Comparison of ENCODE assay signal across 17 cellular contexts in the genomic region with DNA sequence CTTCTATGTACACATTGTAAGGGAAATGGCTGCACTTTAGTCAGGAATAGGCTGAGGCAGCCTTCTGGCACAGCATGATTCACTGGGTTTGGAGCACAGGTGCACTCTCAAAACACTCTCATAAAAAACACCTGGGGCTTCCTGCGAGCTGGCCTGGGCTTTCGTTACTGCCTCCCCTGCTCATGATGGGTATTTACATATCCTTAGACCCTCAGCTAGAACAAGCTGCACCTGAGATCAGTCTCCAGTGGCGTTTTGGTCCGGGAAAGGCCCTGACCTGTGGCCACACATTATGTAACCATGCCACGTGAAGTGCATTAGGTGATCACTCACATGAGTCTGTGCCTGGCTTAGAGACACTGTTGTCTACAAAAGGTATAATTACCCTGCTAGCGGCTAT.
DNase-seq lines count a peak whose midpoint lies in the region; ATAC-seq and TF ChIP-seq lines count a peak whose summit lies in the region.
"Had no signal": no experiment of that assay in that cellular context is flagged by ENCODE, and none has a peak within 500 bp of the region (broad histone marks: within the 10 kb centered on the region; RNA-seq: fewer than 3 reads in every experiment).

No MANE protein-coding gene starts in this region.

- WGBS in right cardiac atrium = 92% methylated on average over 6 of the region's 6 CpGs

- H3K27me3 ChIP-seq in ascending aorta (no peaks in the 10 kb centered on the region), right cardiac atrium (ENCODE audit: control insufficient read depth, insufficient read depth) (no peaks in the 10 kb centered on the region)
- H3K27me3 ChIP-seq: sigmoid colon, suprapubic skin had no signal

- peak; percentile 40 for ATAC-seq in HG02571 (IDR thresholded peaks at IDR 0.05; ENCODE audit: unreplicated experiment)
- ATAC-seq in right cardiac atrium = no peak
- ATAC-seq: Right ventricle myocardium inferior, T-cell had no signal

- TF ChIP-seq CTCF in ascending aorta (IDR thresholded peaks at IDR 0.05) = no peak

- intact Hi-C loops in ascending aorta (cut with DNase I) (no loop called here), right cardiac atrium (cut with DNase I) (loop anchor here in 2 of 4 donors (10.0 kb wide), 1 partner anchor 1185 kb away; no protein-coding TSS in a partner anchor)

- H3K27ac ChIP-seq in ascending aorta (no peak overlapping the region), right cardiac atrium (ENCODE audit: low read length) (no peak overlapping the region)
- H3K27ac ChIP-seq: sigmoid colon, suprapubic skin had no signal

- H3K4me3 ChIP-seq in ascending aorta (no peak overlapping the region), right cardiac atrium (ENCODE audit: low read length) (no peak overlapping the region)
- H3K4me3 ChIP-seq: HAP-1, sigmoid colon, suprapubic skin had no signal

- no peaks in the 10 kb centered on the region for H3K36me3 ChIP-seq in ascending aorta
- H3K36me3 ChIP-seq: HAP-1, sigmoid colon, suprapubic skin had no signal

- H3K4me1 ChIP-seq in ascending aorta (peaks cover 0 to 4% of the 10 kb centered on the region in 2 donors), right cardiac atrium (ENCODE audit: control insufficient read depth, insufficient read depth, low read length) (peaks cover 7% of the 10 kb centered on the region)
- H3K4me1 ChIP-seq: HAP-1, sigmoid colon had no signal

- H3K9me3 ChIP-seq in ascending aorta = no peaks in the 10 kb centered on the region
- no peaks in the 10 kb centered on the region for H3K9me3 ChIP-seq in right cardiac atrium (ENCODE audit: control insufficient read depth, low read length)
- H3K9me3 ChIP-seq: HAP-1, sigmoid colon, suprapubic skin had no signal

- DNase-seq in DMS153 treated with DMSO at 0.1 percent for 48 hours (lab: John Stamatoyannopoulos, UW; ENCODE audit: unreplicated experiment) (peak; percentile 77), NCI-H2107 treated with DMSO at 0.1 percent for 48 hours (lab: John Stamatoyannopoulos, UW; ENCODE audit: unreplicated experiment) (peak; percentile 85), RPMI8226 (peak; percentile 79), NCI-H446 (lab: John Stamatoyannopoulos, UW) (no peak), ascending aorta (ENCODE audit: low spot score in 2 of 2) (no peak), right cardiac atrium (no peak)
- no peak for DNase-seq in activated CD4-positive, alpha-beta T cell treated with anti-CD3 and anti-CD28 coated beads, Interleukin-2, amount 50 U/mL, for 4 hours
- DNase-seq: activated effector memory CD4-positive, alpha-beta T cell treated with Interleukin-2 at 50 U/mL for 16 hours; central memory CD4-positive, alpha-beta T cell; effector CD8-positive, alpha-beta T cell; occipital lobe; sigmoid colon; T-cell had no signal

Comparison
In these comparisons a context has a peak if more than half of its experiments do, and no peak if none do; other contexts are left out.
1. DNase-seq: peak in DMS153 treated with DMSO at 0.1 percent for 48 hours (single experiment), NCI-H2107 treated with DMSO at 0.1 percent for 48 hours (single experiment) and RPMI8226 (single experiment); none in activated CD4-positive, alpha-beta T cell treated with anti-CD3 and anti-CD28 coated beads, Interleukin-2, amount 50 U/mL, for 4 hours (0 of 2), NCI-H446 (0 of 2), ascending aorta (0 of 2) and right cardiac atrium (0 of 3).